22 cellular contexts compared by ENCODE assay signal in the genomic region with DNA sequence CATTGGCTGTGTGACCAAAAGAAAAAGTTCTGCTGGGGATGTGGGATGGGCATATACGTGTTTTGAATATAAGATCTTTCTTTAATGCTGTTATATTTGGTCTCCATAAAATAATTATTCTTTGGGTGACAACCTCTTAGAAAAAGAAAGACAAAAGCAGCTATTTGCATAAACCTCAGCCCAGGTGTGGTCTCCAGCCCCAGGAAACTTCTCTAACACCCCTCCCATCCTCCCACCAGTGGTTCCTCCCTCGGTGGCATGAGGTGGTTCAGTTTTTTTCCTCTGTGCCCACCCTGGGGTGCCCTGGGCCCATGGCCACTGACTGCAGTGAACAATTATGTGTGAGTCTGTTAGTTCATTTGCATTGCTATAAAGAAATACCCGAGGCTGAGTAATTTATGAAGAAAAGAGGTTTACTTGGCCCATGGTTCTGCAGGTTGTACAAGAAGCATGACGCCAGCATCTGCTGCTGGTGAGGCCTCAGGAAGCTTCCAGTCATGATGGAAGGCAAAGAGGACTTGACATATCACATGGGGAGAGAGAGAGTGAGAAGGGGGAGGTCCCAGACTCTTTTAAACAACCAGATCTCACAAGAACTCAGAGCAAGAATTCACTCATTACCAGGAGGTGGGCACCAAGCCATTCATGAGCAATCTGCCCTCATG.
DNase-seq lines count a peak whose midpoint lies in the region; ATAC-seq, FAIRE-seq and TF ChIP-seq lines count a peak whose summit lies in the region.
"Had no signal": no experiment of that assay in that cellular context is flagged by ENCODE, and none has a peak within 500 bp of the region (broad histone marks: within the 10 kb centered on the region; RNA-seq: fewer than 3 reads in every experiment).

No MANE protein-coding gene starts in this region.

- peak overlapping the region; percentile 30 for H3K4me3 ChIP-seq in DOHH2 (ENCODE audit: low read length)
- no peak overlapping the region for H3K4me3 ChIP-seq in HCT116 (replicated peaks in 1 of 2; ENCODE audit: low read depth in 1 of 2, low read length in 2 of 2)
- H3K4me3 ChIP-seq in GM12878: no peak overlapping the region
- H3K4me3 ChIP-seq: SJCRH30 had no signal

- H3K9ac ChIP-seq in HCT116 (ENCODE audit: low read length): no peak overlapping the region
- no peak overlapping the region for H3K9ac ChIP-seq in GM12878 (ENCODE audit: control insufficient read depth, insufficient read depth, low read length)

- peaks cover 98% of the 10 kb centered on the region for H3K4me1 ChIP-seq in DOHH2 (ENCODE audit: control insufficient read depth, low read length)
- H3K4me1 ChIP-seq in HCT116 (ENCODE audit: control insufficient read depth in 1 of 2, insufficient read depth in 2 of 2, low read length in 2 of 2): peaks cover 36 to 94% of the 10 kb centered on the region in 2 experiments
- H3K4me1 ChIP-seq in GM12878 (ENCODE audit: control insufficient read depth, insufficient read depth, low read length): peaks cover 59% of the 10 kb centered on the region
- H3K4me1 ChIP-seq: SJCRH30 had no signal

- peak overlapping the region; percentile 90 for H3K27ac ChIP-seq in DOHH2 (ENCODE audit: low read depth, low read length)
- H3K27ac ChIP-seq in HCT116 (ENCODE audit: low read depth, low read length): no peak overlapping the region
- peak overlapping the region; percentile 89 for H3K27ac ChIP-seq in GM12878 (ENCODE audit: control insufficient read depth, insufficient read depth)
- H3K27ac ChIP-seq: SJCRH30 had no signal

- 37% methylated on average over 4 of the region's 4 CpGs for WGBS in GM12878 (ENCODE audit: insufficient coverage, insufficient replicate concordance, low lambda C conversion rate, missing lambda C conversion rate)

- H3K9me3 ChIP-seq in DOHH2 (ENCODE audit: control insufficient read depth, insufficient read depth, low read length): peaks cover 9% of the 10 kb centered on the region; the same call in 1 of the 2 replicates
- no peaks in the 10 kb centered on the region for H3K9me3 ChIP-seq in HCT116 (ENCODE audit: control insufficient read depth in 1 of 2, insufficient read depth in 1 of 2, low read depth in 1 of 2, low read length in 2 of 2)
- peaks cover 11% of the 10 kb centered on the region; the same call in 2 of the 3 replicates for H3K9me3 ChIP-seq in GM12878 (replicated peaks; ENCODE audit: control insufficient read depth, insufficient read depth, low read length)
- H3K9me3 ChIP-seq: SJCRH30 had no signal

- no TSS peak for BruUV-seq in HCT116 (replicated peaks; lab: Mats Ljungman, UMichigan)
- no TSS peak for BruUV-seq in GM12878 (replicated peaks; lab: Mats Ljungman, UMichigan)

- TF ChIP-seq RAD21 in HCT116 (IDR thresholded peaks at IDR 0.05; ENCODE audit: low read depth) (no peak), GM12878 (IDR thresholded peaks at IDR 0.05; ENCODE audit: insufficient read depth, low read depth, low read length) (no peak)

- ATAC-seq in HCT116 (no peak), GM12878 (no peak), left ventricle myocardium superior (no peak)

- POLR2A ChIA-PET in HCT116 (lab: Charles Lee) (no interaction called here), GM12878 (lab: Charles Lee) (no interaction called here)

- in situ Hi-C loops in GM12878 (cut with MboI): no loop called here

- FAIRE-seq in GM12878 (lab: Jason Lieb, UNC): no peak
- FAIRE-seq: H1, RCC 7860 had no signal

- H3K36me3 ChIP-seq in DOHH2 (ENCODE audit: control insufficient read depth, low read length) (peaks cover 37% of the 10 kb centered on the region), HCT116 (ENCODE audit: control insufficient read depth in 1 of 2, insufficient read depth in 2 of 2, low read length in 2 of 2) (peaks cover 0 to 6% of the 10 kb centered on the region in 2 experiments; a peak in 1 of 4 replicates), GM12878 (ENCODE audit: control insufficient read depth in 2 of 2, insufficient read depth in 2 of 2, low read length in 1 of 2) (peaks cover 2 to 3% of the 10 kb centered on the region in 2 experiments; a peak in 3 of 4 replicates)
- H3K36me3 ChIP-seq: SJCRH30 had no signal

- H2AFZ ChIP-seq in HCT116 (ENCODE audit: low read depth, low read length, poor library complexity, severe bottlenecking) (no peak overlapping the region), GM12878 (ENCODE audit: control insufficient read depth, low read depth, low read length) (no peak overlapping the region)

- H4K20me1 ChIP-seq in DOHH2 (ENCODE audit: control insufficient read depth, insufficient read depth, low read depth, low read length) (no peaks in the 10 kb centered on the region), HCT116 (ENCODE audit: insufficient read depth) (no peaks in the 10 kb centered on the region), GM12878 (ENCODE audit: control insufficient read depth, insufficient read depth) (no peaks in the 10 kb centered on the region)

- intact Hi-C loops in HCT116 (cut with micrococcal nuclease) (loop anchor here (2.0 kb wide), 1 partner anchor 100 kb away; no protein-coding TSS in a partner anchor), GM12878 (cut with micrococcal nuclease; ENCODE audit: unreplicated experiment) (no loop called here), left ventricle myocardium superior (cut with micrococcal nuclease) (no loop called here)

- SMC1A ChIA-PET in GM12878 (lab: Charles Lee; ENCODE audit: uncharacterized antibody, unreplicated experiment): interaction anchor here (3.4 to 4.0 kb wide), 2 partner anchors 7 to 42 kb away, joined by 21 to 29 read pairs; no protein-coding TSS in a partner anchor

- peaks cover 53% of the 10 kb centered on the region for H3F3A ChIP-seq in DOHH2 (ENCODE audit: control insufficient read depth, insufficient read depth)

- H3K9me2 ChIP-seq in DOHH2 (replicated peaks; ENCODE audit: control insufficient read depth, low read length): no peaks in the 10 kb centered on the region
- no peaks in the 10 kb centered on the region for H3K9me2 ChIP-seq in HCT116 (ENCODE audit: insufficient read depth)

- RAD21 ChIA-PET in HCT116 (lab: Charles Lee; ENCODE audit: low non-redundant PET in 1 of 2, low total read pairs in 2 of 2, uncharacterized antibody in 2 of 2, unreplicated experiment in 2 of 2): no interaction called here
- RAD21 ChIA-PET in GM12878 (lab: Charles Lee; ENCODE audit: unreplicated experiment): no interaction called here

- TF ChIP-seq EP300 in GM12878 (IDR thresholded peaks at IDR 0.05; ENCODE audit: borderline replicate concordance in 1 of 2, control insufficient read depth in 1 of 2, low read depth in 2 of 2, low read length in 2 of 2): no peak

- DNase-seq in HCT116 (ENCODE audit: low read depth, low spot score): no peak
- no peak for DNase-seq in GM12878 (ENCODE audit: low read depth, low spot score)
- no peak for DNase-seq in hepatic stellate cell (ENCODE audit: low spot score)
- DNase-seq in NCI-H1048 (lab: John Stamatoyannopoulos, UW): no peak
- no peak for DNase-seq in SKM-1 treated with dmso at 0.1 percent for 144 hours (lab: John Stamatoyannopoulos, UW; ENCODE audit: unreplicated experiment)
- DNase-seq in left ventricle myocardium superior: no peak
- DNase-seq: C1 segment of cervical spinal cord; Calu3; CD8-positive, alpha-beta memory T cell; DMS53; MM.1S; NCI-H1092; NCI-H1436; NCI-H187 treated with DMSO at 0.1 percent for 48 hours; NCI-H2227 treated with DMSO at 0.1 percent for 48 hours; NCI-H510A treated with DMSO at 0.1 percent for 48 hours; NCI-H82; OCI-M1; SJCRH30 had no signal

- TF ChIP-seq CTCF in DOHH2 (IDR thresholded peaks at IDR 0.05; ENCODE audit: low read depth, low read length, poor library complexity, severe bottlenecking): no peak
- TF ChIP-seq CTCF in HCT116 (IDR thresholded peaks at IDR 0.05 in 2 of 3, conservative IDR thresholded peaks at IDR 0.05 in 1 of 3; ENCODE audit: borderline replicate concordance in 1 of 3, insufficient read depth in 1 of 3, low read depth in 2 of 3, low read length in 2 of 3): no peak
- no peak for TF ChIP-seq CTCF in GM12878 (IDR thresholded peaks at IDR 0.05 in 2 of 3, conservative IDR thresholded peaks at IDR 0.05 in 1 of 3; ENCODE audit: control insufficient read depth in 2 of 3, extremely low read depth in 1 of 3, insufficient read depth in 1 of 3, low read depth in 3 of 3, low read length in 3 of 3)

- peaks cover 95% of the 10 kb centered on the region for H3K79me2 ChIP-seq in DOHH2 (ENCODE audit: control insufficient read depth, low read length)
- peaks cover 29% of the 10 kb centered on the region for H3K79me2 ChIP-seq in HCT116 (ENCODE audit: insufficient read depth, low read length)
- H3K79me2 ChIP-seq in GM12878 (ENCODE audit: control insufficient read depth, insufficient read depth, low read length): peaks cover 15% of the 10 kb centered on the region

- TF ChIP-seq POLR2A in HCT116 (IDR thresholded peaks at IDR 0.05; ENCODE audit: borderline replicate concordance, extremely low read depth, insufficient read depth, insufficient read length): no peak
- TF ChIP-seq POLR2A in GM12878 (IDR thresholded peaks at IDR 0.05; ENCODE audit: low read depth, low read length): no peak

- H3K27me3 ChIP-seq in DOHH2 (ENCODE audit: control insufficient read depth, low read length): no peaks in the 10 kb centered on the region
- H3K27me3 ChIP-seq in HCT116 (ENCODE audit: insufficient read depth, low read length): no peaks in the 10 kb centered on the region
- no peaks in the 10 kb centered on the region; a peak in 1 of 4 replicates for H3K27me3 ChIP-seq in GM12878 (replicated peaks in 1 of 2; ENCODE audit: control insufficient read depth in 2 of 2, insufficient read depth in 2 of 2, low read length in 1 of 2)
- H3K27me3 ChIP-seq: SJCRH30 had no signal

- H3K4me2 ChIP-seq in DOHH2 (ENCODE audit: low read length) (peak overlapping the region; percentile 80), HCT116 (ENCODE audit: low read length) (peak overlapping the region; percentile 26; the same call in 1 of the 2 replicates), GM12878 (ENCODE audit: control insufficient read depth, insufficient read depth) (peak overlapping the region; percentile 32)

- CTCF ChIA-PET in HCT116 (lab: Charles Lee): no interaction called here
- CTCF ChIA-PET in GM12878 (lab: Yijun Ruan, JAX): interaction anchor here (0.7 kb wide), 1 partner anchor 325 kb away, joined by 3 read pairs; no protein-coding TSS in a partner anchor

TF ChIP-seq in HCT116, 20 proteins besides CTCF, POLR2A, EP300 and RAD21:
- TF ChIP-seq SRF (IDR thresholded peaks at IDR 0.05; ENCODE audit: low read depth): no peak
- TF ChIP-seq CBX3 (IDR thresholded peaks at IDR 0.05; ENCODE audit: low read depth): peak; percentile 22; the same call in 1 of the 2 replicates

TF ChIP-seq in GM12878, 131 proteins besides CTCF, POLR2A, EP300 and RAD21:
- TF ChIP-seq CBX5 (IDR thresholded peaks at IDR 0.05; ENCODE audit: low read depth) (peak; percentile 93; the same call in 1 of the 2 replicates), ATF7 (IDR thresholded peaks at IDR 0.05; ENCODE audit: low read depth) (0 out of 2 replicates have a peak, but pooled peaks have one; percentile 16), POU2F2 (IDR thresholded peaks at IDR 0.05; ENCODE audit: borderline replicate concordance, low read depth, low read length) (0 out of 3 replicates have a peak, but pooled peaks have one; percentile 11), TCF3 (IDR thresholded peaks at IDR 0.05; ENCODE audit: borderline replicate concordance, insufficient read depth, low read depth, low read length) (no peak)

Comparison
In these comparisons a context has a peak if more than half of its experiments do, and no peak if none do; other contexts are left out.
1. H3K4me2 ChIP-seq: peak in every context shown above with its lines; median percentile 80 in DOHH2; 32 in GM12878; 26 in HCT116.